ENCODE assay signal across 10 cellular contexts in the genomic region with DNA sequence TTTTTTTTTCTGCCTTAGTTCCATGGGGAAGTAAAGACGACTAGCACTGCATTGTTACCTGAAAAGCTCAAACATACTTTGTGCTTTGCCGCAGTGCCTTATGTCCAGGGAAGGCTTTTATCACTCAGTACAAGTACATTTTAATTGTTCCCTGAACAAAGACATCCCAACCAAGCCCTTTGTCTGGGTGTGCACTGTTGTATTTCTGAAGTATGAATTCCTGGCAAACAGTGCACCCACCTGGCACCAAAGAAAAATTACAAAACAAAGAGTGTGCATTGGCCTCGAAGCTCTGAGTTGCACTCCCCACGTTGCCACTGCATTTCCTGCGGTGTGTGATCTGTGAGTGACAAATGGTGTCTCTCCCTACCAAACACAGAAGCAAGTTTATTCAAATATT.
DNase-seq lines count a peak whose midpoint lies in the region; ATAC-seq and TF ChIP-seq lines count a peak whose summit lies in the region.
"Had no signal": no experiment of that assay in that cellular context is flagged by ENCODE, and none has a peak within 500 bp of the region (broad histone marks: within the 10 kb centered on the region; RNA-seq: fewer than 3 reads in every experiment).

No MANE protein-coding gene starts in this region.

- ATAC-seq in activated CD4-positive, alpha-beta T cell treated with anti-CD3 and anti-CD28 coated beads for 36 hours, result no peak
- no peak for ATAC-seq in HG02852 (IDR thresholded peaks at IDR 0.05; ENCODE audit: unreplicated experiment)
- ATAC-seq in activated naive CD4-positive, alpha-beta T cell treated with anti-CD3 and anti-CD28 coated beads, Interleukin-2, amount 50 U/mL, for 72 hours, result no peak

- no peak overlapping the region for H3K27ac Mint-ChIP-seq in activated CD4-positive, alpha-beta T cell treated with anti-CD3 and anti-CD28 coated beads for 36 hours
- H3K27ac Mint-ChIP-seq in activated naive CD4-positive, alpha-beta T cell treated with anti-CD3 and anti-CD28 coated beads, Interleukin-2, amount 50 U/mL, for 72 hours, result no peak overlapping the region
- H3K27ac Mint-ChIP-seq: activated naive CD4-positive, alpha-beta T cell treated with anti-CD3 and anti-CD28 coated beads, Interleukin-2, amount 50 U/mL, for 24 hours had no signal

- POLR2A ChIA-PET in activated CD4-positive, alpha-beta T cell treated with anti-CD3 and anti-CD28 coated beads for 36 hours (lab: Charles Lee), result no interaction called here

- CTCF ChIA-PET in activated CD4-positive, alpha-beta T cell treated with anti-CD3 and anti-CD28 coated beads for 36 hours (lab: Charles Lee), result no interaction called here

- no peak overlapping the region for H3K27ac ChIP-seq in brain microvascular endothelial cell

- H3K4me3 ChIP-seq in brain microvascular endothelial cell (ENCODE audit: low read depth, low read length), result no peak overlapping the region

- H3K36me3 ChIP-seq in brain microvascular endothelial cell (replicated peaks), result no peaks in the 10 kb centered on the region

- peak; percentile 55 for TF ChIP-seq CTCF in brain microvascular endothelial cell (IDR thresholded peaks at IDR 0.05; ENCODE audit: low read depth, low read length, missing control alignments)

- H3K4me1 Mint-ChIP-seq in activated CD4-positive, alpha-beta T cell treated with anti-CD3 and anti-CD28 coated beads for 36 hours, result no peaks in the 10 kb centered on the region
- H3K4me1 Mint-ChIP-seq: activated naive CD4-positive, alpha-beta T cell treated with anti-CD3 and anti-CD28 coated beads, Interleukin-2, amount 50 U/mL, for 24 hours had no signal

- H3K27me3 Mint-ChIP-seq in activated CD4-positive, alpha-beta T cell treated with anti-CD3 and anti-CD28 coated beads for 36 hours, result no peaks in the 10 kb centered on the region
- H3K27me3 Mint-ChIP-seq: activated naive CD4-positive, alpha-beta T cell treated with anti-CD3 and anti-CD28 coated beads, Interleukin-2, amount 50 U/mL, for 24 hours had no signal

- H3K9me3 Mint-ChIP-seq in activated CD4-positive, alpha-beta T cell treated with anti-CD3 and anti-CD28 coated beads for 36 hours (ENCODE audit: low read depth), result peaks cover 1% of the 10 kb centered on the region
- peaks cover 15 to 30% of the 10 kb centered on the region in 2 donors for H3K9me3 Mint-ChIP-seq in activated naive CD4-positive, alpha-beta T cell treated with anti-CD3 and anti-CD28 coated beads, Interleukin-2, amount 50 U/mL, for 72 hours
- H3K9me3 Mint-ChIP-seq: H9 had no signal

- H3K27me3 ChIP-seq in brain microvascular endothelial cell (replicated peaks), result no peaks in the 10 kb centered on the region

- H3K36me3 Mint-ChIP-seq in activated CD4-positive, alpha-beta T cell treated with anti-CD3 and anti-CD28 coated beads for 36 hours (ENCODE audit: low read depth), result no peaks in the 10 kb centered on the region
- peaks cover 0 to 6% of the 10 kb centered on the region in 2 donors for H3K36me3 Mint-ChIP-seq in activated naive CD4-positive, alpha-beta T cell treated with anti-CD3 and anti-CD28 coated beads, Interleukin-2, amount 50 U/mL, for 72 hours
- H3K36me3 Mint-ChIP-seq: activated naive CD4-positive, alpha-beta T cell treated with anti-CD3 and anti-CD28 coated beads, Interleukin-2, amount 50 U/mL, for 24 hours had no signal

- H3K4me3 Mint-ChIP-seq in activated CD4-positive, alpha-beta T cell treated with anti-CD3 and anti-CD28 coated beads for 36 hours, result no peak overlapping the region
- H3K4me3 Mint-ChIP-seq: activated naive CD4-positive, alpha-beta T cell treated with anti-CD3 and anti-CD28 coated beads, Interleukin-2, amount 50 U/mL, for 24 hours; H9 had no signal

- intact Hi-C loops in activated CD4-positive, alpha-beta T cell treated with anti-CD3 and anti-CD28 coated beads for 36 hours (cut with DNase I, micrococcal nuclease), result no loop called here

- in situ Hi-C loops in brain microvascular endothelial cell (cut with HindIII; ENCODE audit: low pct_ligation_motif_present, low sequenced_read_pairs), result no loop called here

- DNase-seq in HS-27A (ENCODE audit: low read depth) (peak; percentile 17), NCI-H446 treated with DMSO at 0.1 percent for 48 hours (lab: John Stamatoyannopoulos, UW) (peak; percentile 31), brain microvascular endothelial cell (peak; percentile 22), retina (peak; percentile 56)
- no peak for DNase-seq in activated CD4-positive, alpha-beta T cell treated with anti-CD3 and anti-CD28 coated beads for 36 hours
- no peak for DNase-seq in stimulated activated CD4-positive, alpha-beta T cell treated with anti-CD3 and anti-CD28 coated beads, Interleukin-15, amount 100 ng/mL, for 24 hours
- DNase-seq in activated naive CD4-positive, alpha-beta T cell treated with anti-CD3 and anti-CD28 coated beads, Interleukin-2, amount 50 U/mL, for 72 hours (ENCODE audit: low spot score in 2 of 2), result no peak
- DNase-seq: H9 had no signal

Comparison
In these comparisons a context has a peak if more than half of its experiments do, and no peak if none do; other contexts are left out.
1. DNase-seq: peak in HS-27A (single experiment), NCI-H446 treated with DMSO at 0.1 percent for 48 hours (single experiment), brain microvascular endothelial cell (single experiment) and retina (single experiment); none in activated CD4-positive, alpha-beta T cell treated with anti-CD3 and anti-CD28 coated beads for 36 hours (single experiment), stimulated activated CD4-positive, alpha-beta T cell treated with anti-CD3 and anti-CD28 coated beads, Interleukin-15, amount 100 ng/mL, for 24 hours (single experiment) and activated naive CD4-positive, alpha-beta T cell treated with anti-CD3 and anti-CD28 coated beads, Interleukin-2, amount 50 U/mL, for 72 hours (0 of 2).